ENCODE assay signal across 2 cellular contexts in genomic region chr1:23895082-23895481, GRCh38.
A peak's percentile ranks its signal among the peaks of the same experiment; 100 is the strongest.
TF ChIP-seq lines count a peak whose summit lies in the region.

No MANE protein-coding gene starts in this region.

TF ChIP-seq in GM12891, 5 proteins besides CTCF, POLR2A, EP300 and RAD21:
- no peak for TF ChIP-seq SPI1 (IDR thresholded peaks at IDR 0.05; ENCODE audit: low read depth, low read length)
- no peak for TF ChIP-seq PAX5 (IDR thresholded peaks at IDR 0.05; ENCODE audit: insufficient read depth, low read length, severe bottlenecking)
- no peak for TF ChIP-seq POU2F2 (IDR thresholded peaks at IDR 0.05; ENCODE audit: low read depth, low read length)
- TF ChIP-seq TAF1 (IDR thresholded peaks at IDR 0.05; ENCODE audit: low read depth, low read length): no peak
- no peak for TF ChIP-seq POLR2AphosphoS5 (IDR thresholded peaks at IDR 0.05; ENCODE audit: low read depth, low read length)

TF ChIP-seq in K562, 482 proteins besides CTCF, POLR2A, EP300 and RAD21 (continued from another document):
- TF ChIP-seq MXI1 (IDR thresholded peaks at IDR 0.05; ENCODE audit: low read depth, low read length) (no peak), MITF (IDR thresholded peaks at IDR 0.05) (no peak), ZNF347 (CRISPR knock-in tag; IDR thresholded peaks at IDR 0.05; ENCODE audit: low read depth) (no peak), SIX5 (IDR thresholded peaks at IDR 0.05; ENCODE audit: borderline replicate concordance in 1 of 2, insufficient read depth in 1 of 2, low read depth in 1 of 2, low read length in 2 of 2) (no peak), MCM5 (IDR thresholded peaks at IDR 0.05; ENCODE audit: low read depth) (no peak), ZNF316 (IDR thresholded peaks at IDR 0.05) (peak; percentile 57), C11orf30 (IDR thresholded peaks at IDR 0.05; ENCODE audit: low read depth) (peak; percentile 14; the same call in 1 of the 2 replicates), GTF2A2 (tag; IDR thresholded peaks at IDR 0.05) (no peak), USF2 (CRISPR knock-in tag; IDR thresholded peaks at IDR 0.05) (no peak)
